In the genomic region with DNA sequence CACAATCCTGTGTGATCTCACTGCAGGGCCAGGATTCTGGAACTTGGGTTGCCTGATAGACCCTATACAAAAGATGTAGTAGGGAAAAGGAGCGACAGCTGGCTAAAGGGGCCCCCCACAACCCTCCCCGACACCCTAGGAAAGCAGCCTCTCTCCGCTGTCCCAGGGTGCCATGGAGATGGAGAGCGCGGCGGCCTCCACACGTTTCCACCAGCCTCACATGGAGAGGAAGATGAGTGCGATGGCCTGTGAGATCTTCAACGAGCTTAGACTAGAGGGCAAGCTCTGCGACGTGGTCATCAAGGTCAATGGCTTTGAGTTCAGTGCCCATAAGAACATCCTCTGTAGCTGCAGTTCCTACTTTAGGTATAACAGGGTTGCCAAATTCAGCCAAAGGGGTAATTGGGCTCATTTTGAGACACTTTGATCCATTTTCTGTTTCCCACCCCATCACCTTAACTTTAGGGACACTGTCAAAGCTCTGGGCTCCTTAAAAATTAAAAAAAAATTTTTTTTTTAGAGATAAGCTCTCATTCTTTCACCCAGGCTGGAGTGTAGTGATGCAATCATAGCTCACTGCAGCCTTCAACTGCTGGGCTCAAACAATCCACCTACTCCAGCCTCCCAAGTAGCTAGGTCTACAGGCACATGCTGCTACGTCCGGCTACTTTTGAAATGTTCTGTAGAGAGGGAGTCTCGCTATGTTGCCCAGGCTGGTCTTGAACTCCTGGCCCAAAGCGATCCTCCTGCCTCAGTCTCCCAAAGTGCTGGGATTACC, we compare ENCODE assay signal across 10 cellular contexts. TPM values are rescaled to one million over a fixed set of nuclear protein-coding genes. Genes with fewer than 3 reads are reported as not detected.
A peak's percentile ranks its signal among the peaks of the same experiment; 100 is the strongest.
DNase-seq lines count a peak whose midpoint lies in the region; ATAC-seq and TF ChIP-seq lines count a peak whose summit lies in the region.
"Had no signal": no experiment of that assay in that cellular context is flagged by ENCODE, and none has a peak within 500 bp of the region (broad histone marks: within the 10 kb centered on the region; RNA-seq: fewer than 3 reads in every experiment).

TSS of gene KLHL10 (plus strand) at position 65 of the 778 bp plus-strand sequence. CDS start at position 173, 108 bp downstream.

- no peak within 1 kb of the TSS for H3K4me3 ChIP-seq in HCT116 (replicated peaks in 1 of 2; ENCODE audit: low read depth in 1 of 2, low read length in 2 of 2)
- H3K4me3 ChIP-seq in gastroesophageal sphincter: peak within 1 kb of the TSS; percentile 87 to 93
- H3K4me3 ChIP-seq in skeletal muscle tissue (ENCODE audit: low read length in 3 of 3): peak within 1 kb of the TSS in 1 of 3 donors; percentile 80

- peaks cover 0 to 3% of the 10 kb centered on the region in 2 donors for H3K27me3 Mint-ChIP-seq in T-cell

- peak within 1 kb of the TSS in 1 of 2 donors; percentile 82 for H3K27ac Mint-ChIP-seq in T-cell

- no peak for TF ChIP-seq EP300 in gastroesophageal sphincter (IDR thresholded peaks at IDR 0.05)

- TF ChIP-seq CTCF in HCT116 (IDR thresholded peaks at IDR 0.05 in 2 of 3, conservative IDR thresholded peaks at IDR 0.05 in 1 of 3; ENCODE audit: borderline replicate concordance in 1 of 3, insufficient read depth in 1 of 3, low read depth in 2 of 3, low read length in 2 of 3) (no peak), gastroesophageal sphincter (IDR thresholded peaks at IDR 0.05) (no peak)

- H3K4me1 Mint-ChIP-seq in T-cell: peaks cover 11 to 21% (median 21%) of the 10 kb centered on the region in 3 donors

- in situ Hi-C loops in KBM-7 (cut with MboI; ENCODE audit: low pct_unique_long_range_greater_than_20kb, low sequenced_read_pairs): no loop called here

- ATAC-seq in HCT116 (no peak), T-cell (replicated peaks in 1 of 4) (no peak), gastroesophageal sphincter (no peak), GM18909 (IDR thresholded peaks at IDR 0.05; ENCODE audit: poor library complexity, unreplicated experiment) (no peak)

- CTCF ChIA-PET in HCT116 (lab: Charles Lee) (no interaction called here), T-cell (lab: Charles Lee) (interaction anchor here in 1 of 2 donors (0.7 kb wide), 1 partner anchor 280 kb away, joined by 7 read pairs; no protein-coding TSS in a partner anchor)

- no TSS peak for BruUV-seq in HCT116 (replicated peaks; lab: Mats Ljungman, UMichigan)

- peak within 1 kb of the TSS; percentile 76 for H2AFZ ChIP-seq in HCT116 (ENCODE audit: low read depth, low read length, poor library complexity, severe bottlenecking)

- no peak for TF ChIP-seq RAD21 in HCT116 (IDR thresholded peaks at IDR 0.05; ENCODE audit: low read depth)

- no peaks in the 10 kb centered on the region for H3K36me3 Mint-ChIP-seq in T-cell

- peaks cover 4 to 15% of the 10 kb centered on the region in 2 experiments; a peak in 3 of 4 replicates for H3K4me1 ChIP-seq in HCT116 (ENCODE audit: control insufficient read depth in 1 of 2, insufficient read depth in 2 of 2, low read length in 2 of 2)
- peaks cover 0 to 22% (median 3%) of the 10 kb centered on the region in 3 donors for H3K4me1 ChIP-seq in gastroesophageal sphincter
- H3K4me1 ChIP-seq in skeletal muscle tissue (ENCODE audit: control insufficient read depth in 3 of 3, insufficient read depth in 3 of 3, low read length in 3 of 3): peaks cover 7 to 14% (median 11%) of the 10 kb centered on the region in 3 donors

- peaks cover 22% of the 10 kb centered on the region for H3K79me2 ChIP-seq in HCT116 (ENCODE audit: insufficient read depth, low read length)

- peak within 1 kb of the TSS; percentile 81 for H3K4me2 ChIP-seq in HCT116 (ENCODE audit: low read length)

- H4K20me1 ChIP-seq in HCT116 (ENCODE audit: insufficient read depth): no peaks in the 10 kb centered on the region

- POLR2A ChIA-PET in HCT116 (lab: Charles Lee): no interaction called here
- POLR2A ChIA-PET in T-cell (lab: Charles Lee): interaction anchor here (0.5 to 0.7 kb wide), 2 partner anchors 936 to 1332 kb away, joined by 4 to 5 read pairs; no protein-coding TSS in a partner anchor

- no peak for TF ChIP-seq POLR2A in HCT116 (IDR thresholded peaks at IDR 0.05; ENCODE audit: borderline replicate concordance, extremely low read depth, insufficient read depth, insufficient read length)
- no peak for TF ChIP-seq POLR2A in gastroesophageal sphincter (IDR thresholded peaks at IDR 0.05)

- H3K9me3 Mint-ChIP-seq in T-cell: no peaks in the 10 kb centered on the region

- no peaks in the 10 kb centered on the region for H3K9me2 ChIP-seq in HCT116 (ENCODE audit: insufficient read depth)

- no peaks in the 10 kb centered on the region for H3K9me3 ChIP-seq in HCT116 (ENCODE audit: control insufficient read depth in 1 of 2, insufficient read depth in 1 of 2, low read depth in 1 of 2, low read length in 2 of 2)
- no peaks in the 10 kb centered on the region for H3K9me3 ChIP-seq in gastroesophageal sphincter
- no peaks in the 10 kb centered on the region for H3K9me3 ChIP-seq in skeletal muscle tissue (ENCODE audit: control insufficient read depth in 3 of 3, low read length in 3 of 3)

- peaks cover 4 to 5% of the 10 kb centered on the region in 2 experiments; a peak in 2 of 4 replicates for H3K36me3 ChIP-seq in HCT116 (ENCODE audit: control insufficient read depth in 1 of 2, insufficient read depth in 2 of 2, low read length in 2 of 2)
- H3K36me3 ChIP-seq in gastroesophageal sphincter: peaks cover 0 to 4% of the 10 kb centered on the region in 2 donors
- peaks cover 0 to 3% (median 0%) of the 10 kb centered on the region in 3 donors for H3K36me3 ChIP-seq in skeletal muscle tissue (ENCODE audit: control insufficient read depth in 3 of 3, insufficient read depth in 3 of 3, low read length in 3 of 3)

- peak within 1 kb of the TSS; percentile 75 to 83 (median 81) for H3K4me3 Mint-ChIP-seq in T-cell

- H3K27ac ChIP-seq in HCT116 (ENCODE audit: low read depth, low read length) (no peak within 1 kb of the TSS), gastroesophageal sphincter (peak within 1 kb of the TSS in 3 of 4 donors; percentile 90 to 93 (median 90)), skeletal muscle tissue (ENCODE audit: low read depth, low read length) (no peak within 1 kb of the TSS)

- WGBS in gastroesophageal sphincter (ENCODE audit: low coverage in 1 of 2), 2 donors: 96 to 98% methylated on average over 10 to 13 of the region's 15 CpGs

- H3K9ac ChIP-seq in HCT116 (ENCODE audit: low read length) (0 out of 2 replicates have a peak within 1 kb of the TSS, but pooled peaks have one; percentile 21), skeletal muscle tissue (ENCODE audit: low read depth in 1 of 3, low read length in 3 of 3) (peak within 1 kb of the TSS in 2 of 3 donors; percentile 54 to 74)

- RAD21 ChIA-PET in HCT116 (lab: Charles Lee; ENCODE audit: low non-redundant PET in 1 of 2, low total read pairs in 2 of 2, uncharacterized antibody in 2 of 2, unreplicated experiment in 2 of 2): interaction anchor here in 1 of 2 experiments (0.6 to 0.7 kb wide), 2 partner anchors 51 to 681 kb away, joined by 3 to 4 read pairs; partner anchors contain the start of gene JUP

- DNase-seq in HCT116 (ENCODE audit: low read depth, low spot score) (no peak), T-cell (no peak), KBM-7 (no peak), SHP77 (lab: John Stamatoyannopoulos, UW) (no peak)
- DNase-seq: activated CD8-positive, alpha-beta memory T cell treated with anti-CD3 and anti-CD28 coated beads, Interleukin-2, amount 50 U/mL, for 48 hours; Kasumi-1 had no signal

- intact Hi-C loops in HCT116 (cut with micrococcal nuclease): no loop called here

- H3K27me3 ChIP-seq in HCT116 (ENCODE audit: insufficient read depth, low read length) (no peaks in the 10 kb centered on the region), gastroesophageal sphincter (no peaks in the 10 kb centered on the region), skeletal muscle tissue (ENCODE audit: control insufficient read depth in 3 of 3, insufficient read depth in 3 of 3, low read length in 3 of 3) (no peaks in the 10 kb centered on the region)

TF ChIP-seq in HCT116, 20 proteins besides CTCF, POLR2A, EP300 and RAD21:
- TF ChIP-seq SRF (IDR thresholded peaks at IDR 0.05; ENCODE audit: low read depth) (no peak), EGR1 (IDR thresholded peaks at IDR 0.05; ENCODE audit: low read depth) (no peak), SIN3A (IDR thresholded peaks at IDR 0.05; ENCODE audit: low read depth) (no peak), FOSL1 (IDR thresholded peaks at IDR 0.05; ENCODE audit: low read depth) (no peak), YY1 (IDR thresholded peaks at IDR 0.05; ENCODE audit: extremely low read depth, insufficient replicate concordance, low read depth, low read length) (no peak), JUND (IDR thresholded peaks at IDR 0.05) (no peak), ELF1 (IDR thresholded peaks at IDR 0.05; ENCODE audit: borderline replicate concordance, low read depth) (no peak), EZH2phosphoT487 (IDR thresholded peaks at IDR 0.05; ENCODE audit: borderline replicate concordance) (no peak), ZFX (IDR thresholded peaks at IDR 0.05) (no peak), EZH2 (IDR thresholded peaks at IDR 0.05) (no peak), TCF7L2 (IDR thresholded peaks at IDR 0.05; ENCODE audit: borderline replicate concordance, extremely low read depth, insufficient read depth, insufficient read length) (no peak), ZNF274 (IDR thresholded peaks at IDR 0.05; ENCODE audit: low read depth, low read length) (no peak), POLR2AphosphoS5 (IDR thresholded peaks at IDR 0.05; ENCODE audit: low read depth, low read length) (no peak)
- TF ChIP-seq, protein P1, sequence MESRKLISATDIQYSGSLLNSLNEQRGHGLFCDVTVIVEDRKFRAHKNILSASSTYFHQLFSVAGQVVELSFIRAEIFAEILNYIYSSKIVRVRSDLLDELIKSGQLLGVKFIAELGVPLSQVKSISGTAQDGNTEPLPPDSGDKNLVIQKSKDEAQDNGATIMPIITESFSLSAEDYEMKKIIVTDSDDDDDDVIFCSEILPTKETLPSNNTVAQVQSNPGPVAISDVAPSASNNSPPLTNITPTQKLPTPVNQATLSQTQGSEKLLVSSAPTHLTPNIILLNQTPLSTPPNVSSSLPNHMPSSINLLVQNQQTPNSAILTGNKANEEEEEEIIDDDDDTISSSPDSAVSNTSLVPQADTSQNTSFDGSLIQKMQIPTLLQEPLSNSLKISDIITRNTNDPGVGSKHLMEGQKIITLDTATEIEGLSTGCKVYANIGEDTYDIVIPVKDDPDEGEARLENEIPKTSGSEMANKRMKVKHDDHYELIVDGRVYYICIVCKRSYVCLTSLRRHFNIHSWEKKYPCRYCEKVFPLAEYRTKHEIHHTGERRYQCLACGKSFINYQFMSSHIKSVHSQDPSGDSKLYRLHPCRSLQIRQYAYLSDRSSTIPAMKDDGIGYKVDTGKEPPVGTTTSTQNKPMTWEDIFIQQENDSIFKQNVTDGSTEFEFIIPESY (IDR thresholded peaks at IDR 0.05; ENCODE audit: extremely low read depth, insufficient replicate concordance, low read length): no peak
TF ChIP-seq in HCT116: peak in this region for 0.

RNA-seq across cellular contexts. Expression of gene KLHL10, which starts in this region (rescaled TPM):
- total RNA-seq in HCT116 (2021; ENCODE audit: unreplicated experiment) (not detected), T-cell (not detected), gastroesophageal sphincter (1 to 10 TPM in 2 of 4 donors, under 1 TPM in 2; 0.62 to 2.7 (median 1.4) TPM), skeletal muscle tissue (not detected)
- 0.04 and 0.06 TPM in 2 replicates for polyA plus RNA-seq in HCT116 (2012)
- total RNA-seq: pulmonary artery endothelial cell had no signal

Comparison
In these comparisons a context has a peak if more than half of its experiments do, and no peak if none do; other contexts are left out.
1. H3K27ac ChIP-seq: peak in gastroesophageal sphincter (3 of 4); none in HCT116 (single experiment) and skeletal muscle tissue (single experiment).
2. H3K4me3 ChIP-seq: peak in gastroesophageal sphincter (2 of 2); none in HCT116 (0 of 2).